ENCODE assay signal across 4 cellular contexts in the genomic region with DNA sequence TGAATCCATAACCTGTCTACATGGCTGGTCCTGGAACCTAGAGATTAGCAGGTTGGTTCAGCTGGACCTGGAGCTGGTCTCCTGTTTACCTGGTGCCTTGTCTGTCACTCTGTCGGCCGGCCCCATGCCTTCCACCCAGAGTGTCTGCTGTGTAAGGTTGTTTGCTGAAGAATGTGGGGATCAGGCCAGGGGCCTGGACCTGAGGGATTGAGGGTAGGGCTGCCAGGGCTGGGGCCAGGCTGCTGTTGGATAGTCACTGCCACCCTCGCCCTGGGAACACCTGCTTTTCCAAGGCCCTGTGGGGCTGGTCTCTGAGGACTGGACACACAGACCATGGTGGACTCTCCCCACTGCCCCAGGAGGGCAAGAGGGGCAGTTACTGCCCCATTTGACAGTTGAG.
TF ChIP-seq lines count a peak whose summit lies in the region.

No MANE protein-coding gene starts in this region.

TF ChIP-seq in IMR-90, 13 proteins besides CTCF, POLR2A, EP300 and RAD21:
- TF ChIP-seq CHD1 (IDR thresholded peaks at IDR 0.05; ENCODE audit: low read depth, low read length) (no peak), ELK1 (IDR thresholded peaks at IDR 0.05; ENCODE audit: borderline replicate concordance, low read depth, low read length) (no peak)

TF ChIP-seq in endothelial cell of umbilical vein, 7 proteins besides CTCF, POLR2A, EP300 and RAD21:
- no peak for TF ChIP-seq JUN (IDR thresholded peaks at IDR 0.05; ENCODE audit: borderline replicate concordance, insufficient read depth, insufficient read length, low read depth)
- TF ChIP-seq POLR2AphosphoS5 (IDR thresholded peaks at IDR 0.05; ENCODE audit: insufficient read depth, low read depth, low read length), result no peak
- no peak for TF ChIP-seq EZH2 (IDR thresholded peaks at IDR 0.05; ENCODE audit: borderline replicate concordance, low read depth, low read length, severe bottlenecking)
- TF ChIP-seq GATA2 (IDR thresholded peaks at IDR 0.05; ENCODE audit: insufficient read depth, insufficient read length, low read depth, low read length), result no peak
- TF ChIP-seq, protein P1, sequence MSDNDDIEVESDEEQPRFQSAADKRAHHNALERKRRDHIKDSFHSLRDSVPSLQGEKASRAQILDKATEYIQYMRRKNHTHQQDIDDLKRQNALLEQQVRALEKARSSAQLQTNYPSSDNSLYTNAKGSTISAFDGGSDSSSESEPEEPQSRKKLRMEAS (IDR thresholded peaks at IDR 0.05; ENCODE audit: insufficient read depth, insufficient read length), result no peak
- TF ChIP-seq FOS (IDR thresholded peaks at IDR 0.05; ENCODE audit: borderline replicate concordance, insufficient read depth, low read length), result no peak
- no peak for TF ChIP-seq MYC (IDR thresholded peaks at IDR 0.05; ENCODE audit: low read depth, low read length)

TF ChIP-seq in neural cell, 6 proteins besides CTCF, POLR2A, EP300 and RAD21:
- TF ChIP-seq EZH2 (IDR thresholded peaks at IDR 0.05; ENCODE audit: borderline replicate concordance, insufficient read depth, low read length, poor library complexity, severe bottlenecking) (no peak), MXI1 (conservative IDR thresholded peaks at IDR 0.05; ENCODE audit: poor library complexity, severe bottlenecking) (no peak), SMC3 (conservative IDR thresholded peaks at IDR 0.05; ENCODE audit: poor library complexity) (no peak), TAF1 (IDR thresholded peaks at IDR 0.05; ENCODE audit: low read depth) (no peak), REST (IDR thresholded peaks at IDR 0.05; ENCODE audit: borderline replicate concordance) (no peak)

TF ChIP-seq in GM12891, 5 proteins besides CTCF, POLR2A, EP300 and RAD21:
- TF ChIP-seq TAF1 (IDR thresholded peaks at IDR 0.05; ENCODE audit: low read depth, low read length) (no peak), POU2F2 (IDR thresholded peaks at IDR 0.05; ENCODE audit: low read depth, low read length) (no peak), SPI1 (IDR thresholded peaks at IDR 0.05; ENCODE audit: low read depth, low read length) (no peak), POLR2AphosphoS5 (IDR thresholded peaks at IDR 0.05; ENCODE audit: low read depth, low read length) (no peak), PAX5 (IDR thresholded peaks at IDR 0.05; ENCODE audit: insufficient read depth, low read length, severe bottlenecking) (no peak)
TF ChIP-seq in GM12891: peak in this region for 0.
